9 cellular contexts compared by ENCODE assay signal in genomic region chr18:6219116-6219717, GRCh38.
DNase-seq lines count a peak whose midpoint lies in the region; ATAC-seq and TF ChIP-seq lines count a peak whose summit lies in the region.
"Had no signal": no experiment of that assay in that cellular context is flagged by ENCODE, and none has a peak within 500 bp of the region (broad histone marks: within the 10 kb centered on the region; RNA-seq: fewer than 3 reads in every experiment).

No MANE protein-coding gene starts in this region.

- DNase-seq in AG04449 (ENCODE audit: low read depth, low spot score): peak; percentile 5
- peak; percentile 4 for DNase-seq in NCI-H1092 treated with DMSO at 0.1 percent for 48 hours (lab: John Stamatoyannopoulos, UW)
- peak; percentile 19 for DNase-seq in cerebellum (ENCODE audit: low spot score)
- peak in 1 of 3 donors; percentile 51 for DNase-seq in right lobe of liver
- no peak for DNase-seq in central memory CD4-positive, alpha-beta T cell

- no peaks in the 10 kb centered on the region for H3K9me3 ChIP-seq in right lobe of liver
- H3K9me3 ChIP-seq: HAP-1 had no signal

- WGBS in right lobe of liver (ENCODE audit: insufficient coverage, low coverage, low lambda C conversion rate, missing lambda C conversion rate): 78% methylated on average over 11 of the region's 12 CpGs

- CTCF ChIA-PET in AG04449 (lab: Yijun Ruan, JAX): interaction anchor here (0.7 to 9.4 kb wide), 17 partner anchors 9 to 352 kb away, joined by 3 to 153 read pairs (median 4); no protein-coding TSS in a partner anchor

- H3K27ac ChIP-seq in right lobe of liver: no peak overlapping the region

- peak; percentile 70 to 85 (median 76) for ATAC-seq in right lobe of liver
- no peak for ATAC-seq in HG02970 (IDR thresholded peaks at IDR 0.05; ENCODE audit: low FRiP score, unreplicated experiment)
- no peak for ATAC-seq in HG03520 (IDR thresholded peaks at IDR 0.05; ENCODE audit: unreplicated experiment)

- no peak overlapping the region for H3K4me3 ChIP-seq in AG04449 (ENCODE audit: low read depth, low read length)
- H3K4me3 ChIP-seq in right lobe of liver: no peak overlapping the region
- H3K4me3 ChIP-seq: HAP-1 had no signal

- TF ChIP-seq CTCF in AG04449 (IDR thresholded peaks at IDR 0.05; ENCODE audit: insufficient read depth, low read length, missing control alignments): peak; percentile 92
- peak; percentile 72 for TF ChIP-seq CTCF in GM12873 (IDR thresholded peaks at IDR 0.05; ENCODE audit: insufficient read depth, low read depth, low read length, missing control alignments)
- TF ChIP-seq CTCF in right lobe of liver (IDR thresholded peaks at IDR 0.05): peak; percentile 40 to 64 (median 50)

- no peak for TF ChIP-seq POLR2A in right lobe of liver (IDR thresholded peaks at IDR 0.05)

- intact Hi-C loops in right lobe of liver (cut with DNase I): no loop called here

- H3K36me3 ChIP-seq in right lobe of liver: no peaks in the 10 kb centered on the region
- H3K36me3 ChIP-seq: HAP-1 had no signal

- no peaks in the 10 kb centered on the region for H3K27me3 ChIP-seq in right lobe of liver

- POLR2A ChIA-PET in AG04449 (lab: Yijun Ruan, JAX): no interaction called here

- H3K4me1 ChIP-seq in right lobe of liver: no peaks in the 10 kb centered on the region
- H3K4me1 ChIP-seq: HAP-1 had no signal

Comparison
In these comparisons a context has a peak if more than half of its experiments do, and no peak if none do; other contexts are left out.
1. ATAC-seq: peak in right lobe of liver (4 of 4); none in HG02970 (single experiment) and HG03520 (single experiment).
2. Peak in every context shown above with its lines, with median percentiles within 50 percentile points of each other: CTCF ChIP-seq.